Comparison of ENCODE assay signal across 20 cellular contexts in the genomic region with DNA sequence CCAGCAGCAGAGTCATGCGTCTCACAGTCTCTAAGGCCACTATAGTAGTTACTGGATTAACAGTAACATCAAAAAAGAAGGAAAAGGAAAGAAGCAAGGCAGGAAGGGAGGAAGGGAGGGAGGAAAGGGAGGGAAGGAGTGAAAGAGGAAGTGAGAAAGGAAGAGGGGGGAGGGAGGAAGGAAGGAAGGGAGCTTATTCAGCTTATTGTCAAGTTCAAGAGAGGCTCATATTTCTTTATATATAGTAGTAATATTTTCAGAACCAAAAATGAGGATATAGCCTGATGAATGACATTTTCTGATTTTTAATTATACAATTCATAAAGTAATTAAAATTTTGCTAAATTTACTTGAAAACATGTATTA. TPM values are rescaled to one million over a fixed set of nuclear protein-coding genes. Genes with fewer than 3 reads are reported as not detected.
DNase-seq lines count a peak whose midpoint lies in the region; ATAC-seq and TF ChIP-seq lines count a peak whose summit lies in the region.
"Had no signal": no experiment of that assay in that cellular context is flagged by ENCODE, and none has a peak within 500 bp of the region (broad histone marks: within the 10 kb centered on the region; RNA-seq: fewer than 3 reads in every experiment).

No MANE protein-coding gene starts in this region.

- no peak for TF ChIP-seq CTCF in HL-60 (IDR thresholded peaks at IDR 0.05; ENCODE audit: insufficient read depth, low read length)
- no peak for TF ChIP-seq CTCF in prostate gland (IDR thresholded peaks at IDR 0.05)

- peaks cover 0 to 4% (median 0%) of the 10 kb centered on the region in 11 donors for H3K9me3 Mint-ChIP-seq in naive thymus-derived CD4-positive, alpha-beta T cell

- CTCF ChIA-PET in naive thymus-derived CD4-positive, alpha-beta T cell (lab: Charles Lee), result no interaction called here

- no peak overlapping the region for H3K4me2 ChIP-seq in mesendoderm (ENCODE audit: low read length)
- H3K4me2 ChIP-seq: KMS-11, neural progenitor cell had no signal

- peak overlapping the region in 4 of 9 donors; percentile 3 to 70 (median 10) for H3K27ac Mint-ChIP-seq in naive thymus-derived CD4-positive, alpha-beta T cell
- H3K27ac Mint-ChIP-seq: neural progenitor cell had no signal

- H3K36me3 ChIP-seq in mesendoderm (ENCODE audit: control insufficient read depth, insufficient read depth, low read length) (no peaks in the 10 kb centered on the region), prostate gland (no peaks in the 10 kb centered on the region)
- H3K36me3 ChIP-seq in naive thymus-derived CD4-positive, alpha-beta T cell (ENCODE audit: control insufficient read depth in 2 of 3, insufficient read depth in 3 of 3, low read length in 3 of 3), result no peaks in the 10 kb centered on the region
- H3K36me3 ChIP-seq: breast epithelium, neural progenitor cell had no signal

- H3K27me3 Mint-ChIP-seq in naive thymus-derived CD4-positive, alpha-beta T cell, result peaks cover 0 to 4% (median 0%) of the 10 kb centered on the region in 5 donors

- no peaks in the 10 kb centered on the region for H3K79me2 ChIP-seq in mesendoderm (ENCODE audit: control insufficient read depth, insufficient read depth, low read length)

- H3K27ac ChIP-seq in HL-60 (replicated peaks), result peak overlapping the region; percentile 91
- no peak overlapping the region for H3K27ac ChIP-seq in mesendoderm (ENCODE audit: low read depth, low read length)
- H3K27ac ChIP-seq in naive thymus-derived CD4-positive, alpha-beta T cell (ENCODE audit: low read depth, low read length), result no peak overlapping the region
- H3K27ac ChIP-seq in prostate gland, result no peak overlapping the region
- H3K27ac ChIP-seq: breast epithelium, KMS-11, neural progenitor cell had no signal

- peaks cover 9 to 18% (median 12%) of the 10 kb centered on the region in 7 donors for H3K4me1 Mint-ChIP-seq in naive thymus-derived CD4-positive, alpha-beta T cell

- TF ChIP-seq POLR2A in prostate gland (IDR thresholded peaks at IDR 0.05), result no peak

- H2BK120ac ChIP-seq in mesendoderm (ENCODE audit: low read depth, low read length), result no peak overlapping the region

- POLR2A ChIA-PET in naive thymus-derived CD4-positive, alpha-beta T cell (lab: Charles Lee), result no interaction called here

- H3K27me3 ChIP-seq in HL-60 (ENCODE audit: insufficient read depth, poor library complexity, severe bottlenecking), result no peaks in the 10 kb centered on the region
- H3K27me3 ChIP-seq in mesendoderm (ENCODE audit: insufficient read depth, low read length, poor library complexity), result no peaks in the 10 kb centered on the region
- H3K27me3 ChIP-seq in naive thymus-derived CD4-positive, alpha-beta T cell (ENCODE audit: control insufficient read depth in 2 of 2, insufficient read depth in 2 of 2, low read length in 2 of 2), result no peaks in the 10 kb centered on the region
- no peaks in the 10 kb centered on the region for H3K27me3 ChIP-seq in prostate gland (replicated peaks; ENCODE audit: insufficient read depth)
- H3K27me3 ChIP-seq: breast epithelium, neural progenitor cell had no signal

- no peak overlapping the region for H3K4ac ChIP-seq in mesendoderm (ENCODE audit: low read depth, low read length)

- peak overlapping the region; percentile 43 for H2BK5ac ChIP-seq in mesendoderm (ENCODE audit: low read length)

- H3K4me1 ChIP-seq in mesendoderm (ENCODE audit: control insufficient read depth, low read depth, low read length), result peaks cover 4% of the 10 kb centered on the region
- H3K4me1 ChIP-seq in naive thymus-derived CD4-positive, alpha-beta T cell (ENCODE audit: control insufficient read depth in 2 of 2, insufficient read depth in 2 of 2, low read length in 2 of 2), result peaks cover 0 to 6% of the 10 kb centered on the region in 2 donors
- H3K4me1 ChIP-seq in prostate gland (replicated peaks), result no peaks in the 10 kb centered on the region
- H3K4me1 ChIP-seq: breast epithelium, neural progenitor cell had no signal

- ATAC-seq in naive thymus-derived CD4-positive, alpha-beta T cell, result no peak
- no peak for ATAC-seq in sciatic nerve

- H3K36me3 Mint-ChIP-seq in naive thymus-derived CD4-positive, alpha-beta T cell, result peaks cover 0 to 6% (median 0%) of the 10 kb centered on the region in 5 donors
- H3K36me3 Mint-ChIP-seq: CD4-positive, alpha-beta memory T cell; neural progenitor cell had no signal

- no peak overlapping the region for H3K18ac ChIP-seq in mesendoderm (ENCODE audit: low read length)

- DNase-seq in AML-193 (lab: John Stamatoyannopoulos, UW) (peak; percentile 58 to 67), HL-60 (ENCODE audit: low read depth in 1 of 2, low spot score in 1 of 2) (no peak), SKM-1 treated with dmso at 0.1 percent for 144 hours (lab: John Stamatoyannopoulos, UW; ENCODE audit: unreplicated experiment) (peak; percentile 52), mesendoderm (no peak), NCI-H524 (lab: John Stamatoyannopoulos, UW) (no peak), sciatic nerve (ENCODE audit: low spot score) (no peak), prostate gland (ENCODE audit: low spot score) (no peak)
- no peak for DNase-seq in naive thymus-derived CD4-positive, alpha-beta T cell
- DNase-seq: ACHN; activated CD4-positive, alpha-beta T cell treated with anti-CD3 and anti-CD28 coated beads, Interleukin-2, amount 50 U/mL, for 1 hour; activated CD8-positive, alpha-beta memory T cell treated with anti-CD3 and anti-CD28 coated beads, Interleukin-2, amount 50 U/mL, for 4 hours; activated effector memory CD4-positive, alpha-beta T cell treated with Interleukin-2 at 50 U/mL for 16 hours; CD4-positive, alpha-beta memory T cell; dermis blood vessel endothelial cell; hippocampal formation; islet precursor cell; NCI-H146 had no signal

- no peak overlapping the region for H2BK15ac ChIP-seq in mesendoderm (replicated peaks; ENCODE audit: low read depth)

- H3K4me3 Mint-ChIP-seq in naive thymus-derived CD4-positive, alpha-beta T cell, result peak overlapping the region in 1 of 10 donors; percentile 8
- H3K4me3 Mint-ChIP-seq: CD4-positive, alpha-beta memory T cell; neural progenitor cell had no signal

- WGBS in mesendoderm (ENCODE audit: extremely low coverage, insufficient coverage, low lambda C conversion rate), result no CpG with 5 or more reads among the region's 1 CpG
- WGBS in prostate gland, result 85% methylated on average over 1 of the region's 1 CpG

- H3K79me1 ChIP-seq in mesendoderm (ENCODE audit: low read length), result no peaks in the 10 kb centered on the region

- peak overlapping the region; percentile 51 for H3K56ac ChIP-seq in mesendoderm (ENCODE audit: low read length)

- H3K23ac ChIP-seq in mesendoderm (ENCODE audit: low read length), result no peak overlapping the region

- no peak overlapping the region for H2AK5ac ChIP-seq in mesendoderm (ENCODE audit: low read length)

- no peak overlapping the region for H3K9ac ChIP-seq in mesendoderm (ENCODE audit: low read length)
- H3K9ac ChIP-seq: KMS-11, neural progenitor cell had no signal

- H3K9me3 ChIP-seq in naive thymus-derived CD4-positive, alpha-beta T cell (ENCODE audit: control insufficient read depth in 2 of 3, low read length in 3 of 3), result no peaks in the 10 kb centered on the region
- H3K9me3 ChIP-seq in prostate gland, result no peaks in the 10 kb centered on the region
- H3K9me3 ChIP-seq: breast epithelium had no signal

- H3K4me3 ChIP-seq in HL-60 (replicated peaks; ENCODE audit: insufficient read depth, low read length) (0 out of 2 replicates have a peak overlapping the region, but pooled peaks have one; percentile 0), mesendoderm (ENCODE audit: low read length) (no peak overlapping the region), prostate gland (no peak overlapping the region)
- H3K4me3 ChIP-seq in naive thymus-derived CD4-positive, alpha-beta T cell (ENCODE audit: low read length), result no peak overlapping the region
- H3K4me3 ChIP-seq: breast epithelium, neural progenitor cell had no signal

- H4K8ac ChIP-seq in mesendoderm (ENCODE audit: low read depth, low read length), result no peak overlapping the region

- no peak overlapping the region for H4K5ac ChIP-seq in mesendoderm (ENCODE audit: low read length)

- intact Hi-C loops in naive thymus-derived CD4-positive, alpha-beta T cell (cut with micrococcal nuclease), result no loop called here
- intact Hi-C loops in sciatic nerve (cut with DNase I), result no loop called here
- intact Hi-C loops in prostate gland (cut with DNase I), result no loop called here

RNA-seq across cellular contexts. Expression of gene RUBCNL, which starts 17.7 kb away (rescaled TPM):
- polyA plus RNA-seq in mesendoderm (2013, experiment 1 of 2), result 2.9 TPM
- 2.8 TPM for polyA plus RNA-seq in mesendoderm (2013, experiment 2 of 2)
- 1 to 10 TPM in 2 of 5 experiments, under 1 TPM in 3; 0.24 to 5.5 (median 0.56) TPM for total RNA-seq in naive thymus-derived CD4-positive, alpha-beta T cell
- under 1 TPM; 0.04 to 0.16 TPM for polyA plus RNA-seq in naive thymus-derived CD4-positive, alpha-beta T cell
- total RNA-seq in sciatic nerve (7.3 TPM), prostate gland (1 to 10 TPM in 1 of 2 donors, under 1 TPM in 1; 0.59 to 9.9 TPM)
- total RNA-seq: CD4-positive, alpha-beta memory T cell had no signal

Comparison
In these comparisons a context has a peak if more than half of its experiments do, and no peak if none do; other contexts are left out.
1. DNase-seq: peak in AML-193 (2 of 2) and SKM-1 treated with dmso at 0.1 percent for 144 hours (single experiment); none in HL-60 (0 of 2), mesendoderm (single experiment), naive thymus-derived CD4-positive, alpha-beta T cell (0 of 9), NCI-H524 (0 of 2), sciatic nerve (single experiment) and prostate gland (single experiment).